Comparison of ENCODE assay signal across 10 cellular contexts in the genomic region with DNA sequence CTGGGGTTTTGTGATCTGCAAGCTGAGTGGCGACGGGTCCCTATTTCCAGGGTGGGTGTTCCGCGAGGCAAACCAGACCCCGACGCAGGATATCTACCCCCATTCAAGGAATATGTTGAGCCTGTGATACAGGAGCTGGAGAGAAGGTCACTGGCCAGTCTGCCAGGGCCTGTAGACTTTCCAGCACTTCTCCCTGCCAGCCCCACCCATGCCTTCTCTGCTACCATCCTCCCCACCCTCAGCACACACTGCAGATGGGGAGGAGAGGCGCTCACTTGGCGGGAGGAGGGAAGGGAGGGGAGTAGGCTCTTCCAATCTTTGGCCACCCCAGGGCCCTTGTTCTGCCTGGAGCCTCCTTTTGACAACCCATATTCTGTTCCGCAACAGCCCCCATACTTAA.
A peak's percentile ranks its signal among the peaks of the same experiment; 100 is the strongest.
DNase-seq lines count a peak whose midpoint lies in the region; ATAC-seq and TF ChIP-seq lines count a peak whose summit lies in the region.
"Had no signal": no experiment of that assay in that cellular context is flagged by ENCODE, and none has a peak within 500 bp of the region (broad histone marks: within the 10 kb centered on the region; RNA-seq: fewer than 3 reads in every experiment).

No MANE protein-coding gene starts in this region.

- TF ChIP-seq POLR2A in vagina (IDR thresholded peaks at IDR 0.05) = no peak

- no peaks in the 10 kb centered on the region for H3K36me3 Mint-ChIP-seq in nephron progenitor cell (ENCODE audit: low read depth)

- CTCF ChIA-PET in SK-N-SH (lab: Yijun Ruan, JAX) = no interaction called here

- H3K9me3 ChIP-seq in SK-N-SH = no peaks in the 10 kb centered on the region
- H3K9me3 ChIP-seq in vagina = no peaks in the 10 kb centered on the region
- H3K9me3 ChIP-seq: HAP-1 had no signal

- H3K79me2 ChIP-seq in SK-N-SH (ENCODE audit: insufficient read depth) = no peaks in the 10 kb centered on the region

- H3K9me3 Mint-ChIP-seq in nephron progenitor cell = no peaks in the 10 kb centered on the region

- peak overlapping the region; percentile 51 for H3K4me2 ChIP-seq in SK-N-SH

- no peaks in the 10 kb centered on the region for H4K20me1 ChIP-seq in SK-N-SH (ENCODE audit: insufficient read depth)

- no peak overlapping the region for H3K4me3 ChIP-seq in SK-N-SH (ENCODE audit: low read depth in 2 of 2, low read length in 1 of 2)
- H3K4me3 ChIP-seq in fibroblast of mammary gland (ENCODE audit: control insufficient read depth, low read depth, low read length) = no peak overlapping the region
- H3K4me3 ChIP-seq in vagina = no peak overlapping the region
- H3K4me3 ChIP-seq: HAP-1 had no signal

- peak overlapping the region; percentile 91; the same call in 1 of the 2 replicates for H3K9ac ChIP-seq in SK-N-SH

- no peak for TF ChIP-seq RAD21 in SK-N-SH (IDR thresholded peaks at IDR 0.05; ENCODE audit: low read length)

- 91% methylated on average over 9 of the region's 9 CpGs for whole genome bisulfite sequencing in SK-N-SH (ENCODE audit: low lambda C conversion rate)

- no peaks in the 10 kb centered on the region for H3K36me3 ChIP-seq in SK-N-SH (replicated peaks in 1 of 2; ENCODE audit: control insufficient read depth in 1 of 2, insufficient read depth in 2 of 2, low read length in 1 of 2)
- H3K36me3 ChIP-seq in vagina = no peaks in the 10 kb centered on the region
- H3K36me3 ChIP-seq: HAP-1 had no signal

- H3K27ac ChIP-seq in SK-N-SH (ENCODE audit: low read depth in 2 of 2, low read length in 1 of 2) (peak overlapping the region in 1 of 2 experiments; percentile 100; a peak in 3 of 4 replicates), vagina (peak overlapping the region; percentile 79)
- H3K27ac ChIP-seq: HL-60 had no signal

- H3K4me3 Mint-ChIP-seq in nephron progenitor cell = peak overlapping the region; percentile 33

- peak overlapping the region; percentile 99 for H3K27ac Mint-ChIP-seq in nephron progenitor cell

- H3K4me1 Mint-ChIP-seq in nephron progenitor cell = peaks cover 57% of the 10 kb centered on the region

- no peaks in the 10 kb centered on the region for H3K9me2 ChIP-seq in SK-N-SH

- H2AFZ ChIP-seq in SK-N-SH (ENCODE audit: low read depth) = peak overlapping the region; percentile 35; the same call in 1 of the 2 replicates

- POLR2A ChIA-PET in SK-N-SH (lab: Yijun Ruan, JAX) = no interaction called here

- TF ChIP-seq CTCF in SK-N-SH (IDR thresholded peaks at IDR 0.05) = no peak
- no peak for TF ChIP-seq CTCF in fibroblast of mammary gland (conservative IDR thresholded peaks at IDR 0.05; ENCODE audit: control insufficient read depth, insufficient read depth, low read depth, low read length)
- no peak for TF ChIP-seq CTCF in nephron progenitor cell (IDR thresholded peaks at IDR 0.05)
- TF ChIP-seq CTCF in vagina (IDR thresholded peaks at IDR 0.05) = no peak

- peaks cover 7% of the 10 kb centered on the region for H3K27me3 Mint-ChIP-seq in nephron progenitor cell (ENCODE audit: low read depth, poor library complexity)

- ATAC-seq in HG03039 (IDR thresholded peaks at IDR 0.05; ENCODE audit: unreplicated experiment) = no peak

- H3K4me1 ChIP-seq in SK-N-SH (ENCODE audit: control insufficient read depth in 1 of 2, insufficient read depth in 2 of 2, low read depth in 1 of 2, low read length in 1 of 2) (peaks cover 0 to 13% of the 10 kb centered on the region in 2 experiments; a peak in 2 of 4 replicates), vagina (peaks cover 38% of the 10 kb centered on the region)

- peaks cover 15% of the 10 kb centered on the region for H3F3A ChIP-seq in SK-N-SH (replicated peaks; ENCODE audit: insufficient read depth)

- intact Hi-C loops in vagina (cut with DNase I) = no loop called here

- DNase-seq in SK-N-SH (no peak), fibroblast of mammary gland (ENCODE audit: low read depth) (peak; percentile 28), nephron progenitor cell (no peak), vagina (ENCODE audit: extremely low spot score in 2 of 2) (no peak), hypothalamus (lab: John Stamatoyannopoulos, UW) (no peak), activated gamma-delta T cell treated with Interleukin-2 at 50 U/mL for 16 hours (no peak)
- DNase-seq: NCI-H1436 had no signal

- no peak for TF ChIP-seq EP300 in SK-N-SH (IDR thresholded peaks at IDR 0.05; ENCODE audit: borderline replicate concordance in 1 of 2, low read depth in 1 of 2, low read length in 1 of 2)

- H3K27me3 ChIP-seq in SK-N-SH (ENCODE audit: insufficient read depth) = no peaks in the 10 kb centered on the region
- H3K27me3 ChIP-seq in vagina = no peaks in the 10 kb centered on the region

TF ChIP-seq in SK-N-SH, 30 proteins besides CTCF, POLR2A, EP300 and RAD21:
- TF ChIP-seq SMC3 (IDR thresholded peaks at IDR 0.05; ENCODE audit: low read depth, low read length) (no peak), SIN3A (IDR thresholded peaks at IDR 0.05; ENCODE audit: borderline replicate concordance, low read depth, low read length) (no peak), RXRA (IDR thresholded peaks at IDR 0.05; ENCODE audit: borderline replicate concordance, low read depth) (no peak), MEF2A (IDR thresholded peaks at IDR 0.05; ENCODE audit: borderline replicate concordance, low read depth) (no peak), FOSL2 (IDR thresholded peaks at IDR 0.05; ENCODE audit: borderline replicate concordance, low read depth) (no peak), EZH2phosphoT487 (IDR thresholded peaks at IDR 0.05; ENCODE audit: borderline replicate concordance, low read depth) (no peak), TAF1 (IDR thresholded peaks at IDR 0.05; ENCODE audit: borderline replicate concordance, low read depth, low read length) (no peak), NRF1 (IDR thresholded peaks at IDR 0.05; ENCODE audit: low read depth, low read length) (no peak), GATA2 (CRISPR knock-in tag; IDR thresholded peaks at IDR 0.05) (no peak), FOXM1 (IDR thresholded peaks at IDR 0.05; ENCODE audit: low read depth) (no peak), POLR2AphosphoS5 (IDR thresholded peaks at IDR 0.05; ENCODE audit: low read depth, low read length) (no peak), NFIC (IDR thresholded peaks at IDR 0.05; ENCODE audit: borderline replicate concordance) (no peak), CHD2 (IDR thresholded peaks at IDR 0.05; ENCODE audit: low read length, partially characterized antibody) (no peak)
- TF ChIP-seq, protein P1, sequence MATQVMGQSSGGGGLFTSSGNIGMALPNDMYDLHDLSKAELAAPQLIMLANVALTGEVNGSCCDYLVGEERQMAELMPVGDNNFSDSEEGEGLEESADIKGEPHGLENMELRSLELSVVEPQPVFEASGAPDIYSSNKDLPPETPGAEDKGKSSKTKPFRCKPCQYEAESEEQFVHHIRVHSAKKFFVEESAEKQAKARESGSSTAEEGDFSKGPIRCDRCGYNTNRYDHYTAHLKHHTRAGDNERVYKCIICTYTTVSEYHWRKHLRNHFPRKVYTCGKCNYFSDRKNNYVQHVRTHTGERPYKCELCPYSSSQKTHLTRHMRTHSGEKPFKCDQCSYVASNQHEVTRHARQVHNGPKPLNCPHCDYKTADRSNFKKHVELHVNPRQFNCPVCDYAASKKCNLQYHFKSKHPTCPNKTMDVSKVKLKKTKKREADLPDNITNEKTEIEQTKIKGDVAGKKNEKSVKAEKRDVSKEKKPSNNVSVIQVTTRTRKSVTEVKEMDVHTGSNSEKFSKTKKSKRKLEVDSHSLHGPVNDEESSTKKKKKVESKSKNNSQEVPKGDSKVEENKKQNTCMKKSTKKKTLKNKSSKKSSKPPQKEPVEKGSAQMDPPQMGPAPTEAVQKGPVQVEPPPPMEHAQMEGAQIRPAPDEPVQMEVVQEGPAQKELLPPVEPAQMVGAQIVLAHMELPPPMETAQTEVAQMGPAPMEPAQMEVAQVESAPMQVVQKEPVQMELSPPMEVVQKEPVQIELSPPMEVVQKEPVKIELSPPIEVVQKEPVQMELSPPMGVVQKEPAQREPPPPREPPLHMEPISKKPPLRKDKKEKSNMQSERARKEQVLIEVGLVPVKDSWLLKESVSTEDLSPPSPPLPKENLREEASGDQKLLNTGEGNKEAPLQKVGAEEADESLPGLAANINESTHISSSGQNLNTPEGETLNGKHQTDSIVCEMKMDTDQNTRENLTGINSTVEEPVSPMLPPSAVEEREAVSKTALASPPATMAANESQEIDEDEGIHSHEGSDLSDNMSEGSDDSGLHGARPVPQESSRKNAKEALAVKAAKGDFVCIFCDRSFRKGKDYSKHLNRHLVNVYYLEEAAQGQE (IDR thresholded peaks at IDR 0.05; ENCODE audit: low read depth, low read length) = no peak
- TF ChIP-seq, protein P2, sequence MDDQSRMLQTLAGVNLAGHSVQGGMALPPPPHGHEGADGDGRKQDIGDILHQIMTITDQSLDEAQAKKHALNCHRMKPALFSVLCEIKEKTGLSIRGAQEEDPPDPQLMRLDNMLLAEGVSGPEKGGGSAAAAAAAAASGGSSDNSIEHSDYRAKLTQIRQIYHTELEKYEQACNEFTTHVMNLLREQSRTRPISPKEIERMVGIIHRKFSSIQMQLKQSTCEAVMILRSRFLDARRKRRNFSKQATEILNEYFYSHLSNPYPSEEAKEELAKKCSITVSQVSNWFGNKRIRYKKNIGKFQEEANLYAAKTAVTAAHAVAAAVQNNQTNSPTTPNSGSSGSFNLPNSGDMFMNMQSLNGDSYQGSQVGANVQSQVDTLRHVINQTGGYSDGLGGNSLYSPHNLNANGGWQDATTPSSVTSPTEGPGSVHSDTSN (IDR thresholded peaks at IDR 0.05) = no peak
